16 cellular contexts compared by ENCODE assay signal in genomic region chr18:45481846-45482245, GRCh38.
"Had no signal": no experiment of that assay in that cellular context is flagged by ENCODE, and none has a peak within 500 bp of the region (broad histone marks: within the 10 kb centered on the region; RNA-seq: fewer than 3 reads in every experiment).

No MANE protein-coding gene starts in this region.

- H3K36me3 Mint-ChIP-seq: activated naive CD4-positive, alpha-beta T cell treated with anti-CD3 and anti-CD28 coated beads, Interleukin-2, amount 50 U/mL, for 24 hours; naive thymus-derived CD8-positive, alpha-beta T cell; stimulated activated naive B cell treated with anti-CD40 and anti-IgM and Interleukin-4, amounts not matched to agents 10 μg/mL and 1 μg/mL and 100 μg/mL, for 72 hours had no signal

- H3K27ac Mint-ChIP-seq: activated naive CD4-positive, alpha-beta T cell treated with anti-CD3 and anti-CD28 coated beads, Interleukin-2, amount 50 U/mL, for 24 hours; effector memory CD8-positive, alpha-beta T cell; naive thymus-derived CD8-positive, alpha-beta T cell; progenitor cell of endocrine pancreas; stimulated activated naive B cell treated with anti-CD40 and anti-IgM and Interleukin-4, amounts not matched to agents 10 μg/mL and 1 μg/mL and 100 μg/mL, for 72 hours had no signal

- DNase-seq: activated T-cell treated with anti-CD3 and anti-CD28 coated beads, Interleukin-2, amount 50 U/mL, for 1 hour; amniotic stem cell; effector memory CD8-positive, alpha-beta T cell; left colon; mucosa of descending colon; naive thymus-derived CD8-positive, alpha-beta T cell; nucleus accumbens; right lobe of liver; spleen; stimulated activated CD4-positive, alpha-beta T cell treated with anti-CD3 and anti-CD28 coated beads, Interleukin-1b, Interleukin-23, amount 100 ng/mL, for 48 hours; stimulated activated naive B cell treated with anti-CD40 and anti-IgM and Interleukin-4, amounts not matched to agents 10 μg/mL and 1 μg/mL and 100 μg/mL, for 72 hours; trophoblast cell had no signal

- H3K27me3 ChIP-seq: cardiac muscle cell, right lobe of liver had no signal

- ATAC-seq: effector memory CD8-positive, alpha-beta T cell; left colon; mucosa of descending colon; naive thymus-derived CD8-positive, alpha-beta T cell; right lobe of liver; stimulated activated naive B cell treated with anti-CD40 and anti-IgM and Interleukin-4, amounts not matched to agents 10 μg/mL and 1 μg/mL and 100 μg/mL, for 72 hours had no signal

- H3K9me3 ChIP-seq: mucosa of descending colon, right lobe of liver, spleen had no signal

- H3K27ac ChIP-seq: cardiac muscle cell, epithelial cell of prostate, right lobe of liver, spleen had no signal

- H3K4me3 ChIP-seq: cardiac muscle cell, mucosa of descending colon, right lobe of liver, spleen had no signal

- H3K4me1 Mint-ChIP-seq: activated naive CD4-positive, alpha-beta T cell treated with anti-CD3 and anti-CD28 coated beads, Interleukin-2, amount 50 U/mL, for 24 hours; naive thymus-derived CD8-positive, alpha-beta T cell; stimulated activated naive B cell treated with anti-CD40 and anti-IgM and Interleukin-4, amounts not matched to agents 10 μg/mL and 1 μg/mL and 100 μg/mL, for 72 hours had no signal

- H3K4me1 ChIP-seq: right lobe of liver, spleen had no signal

- H3K4me3 Mint-ChIP-seq: activated naive CD4-positive, alpha-beta T cell treated with anti-CD3 and anti-CD28 coated beads, Interleukin-2, amount 50 U/mL, for 24 hours; effector memory CD8-positive, alpha-beta T cell; naive thymus-derived CD8-positive, alpha-beta T cell; stimulated activated naive B cell treated with anti-CD40 and anti-IgM and Interleukin-4, amounts not matched to agents 10 μg/mL and 1 μg/mL and 100 μg/mL, for 72 hours had no signal

- H3K9me3 Mint-ChIP-seq: stimulated activated naive B cell treated with anti-CD40 and anti-IgM and Interleukin-4, amounts not matched to agents 10 μg/mL and 1 μg/mL and 100 μg/mL, for 72 hours had no signal

- H3K36me3 ChIP-seq: cardiac muscle cell, right lobe of liver, spleen had no signal
